Comparison of ENCODE assay signal across 8 cellular contexts in the genomic region with DNA sequence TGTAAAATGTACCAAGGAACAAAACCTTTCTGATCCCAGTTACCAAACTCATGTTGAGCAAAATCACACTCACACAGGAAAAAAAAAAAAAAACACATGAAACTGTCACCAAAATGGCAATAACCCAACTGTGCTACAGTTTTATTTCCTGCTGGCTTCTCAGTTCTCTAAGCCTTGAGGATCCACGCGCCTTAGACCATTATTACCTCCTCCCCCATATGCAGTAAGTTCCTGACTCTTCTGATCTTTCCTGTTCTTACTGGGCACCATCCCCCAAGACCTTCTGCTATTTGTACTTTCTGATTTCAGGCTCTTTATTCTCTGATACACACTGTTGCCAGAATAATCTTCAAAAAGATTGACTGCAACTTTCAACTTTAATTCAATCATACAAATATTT.
DNase-seq lines count a peak whose midpoint lies in the region; ATAC-seq and TF ChIP-seq lines count a peak whose summit lies in the region.

No MANE protein-coding gene starts in this region.

- no peaks in the 10 kb centered on the region; the same call in 1 of the 2 replicates for H3F3A ChIP-seq in OCI-LY1 (ENCODE audit: insufficient read depth, low read length)

- no peaks in the 10 kb centered on the region for H3K27me3 ChIP-seq in BLaER1 treated with 17β-estradiol and CSF1 and Interleukin-3, amounts not matched to agents 10 nM and 100 nM
- no peaks in the 10 kb centered on the region for H3K27me3 ChIP-seq in OCI-LY1 (ENCODE audit: insufficient read depth, low read length)
- H3K27me3 ChIP-seq in endodermal cell (ENCODE audit: control insufficient read depth, insufficient read depth, low read length, poor library complexity, severe bottlenecking) = no peaks in the 10 kb centered on the region

- no peak overlapping the region for H2AFZ ChIP-seq in OCI-LY1 (ENCODE audit: low read length)

- H3K36me3 ChIP-seq in BLaER1 treated with 17β-estradiol and CSF1 and Interleukin-3, amounts not matched to agents 10 nM and 100 nM = peaks cover 25 to 65% (median 44%) of the 10 kb centered on the region in 11 experiments
- H3K36me3 ChIP-seq in OCI-LY1 (ENCODE audit: insufficient read depth, low read length) (peaks cover 89% of the 10 kb centered on the region), endodermal cell (ENCODE audit: control insufficient read depth, insufficient read depth, low read length) (peaks cover 51% of the 10 kb centered on the region)

- no peak for TF ChIP-seq CTCF in OCI-LY1 (IDR thresholded peaks at IDR 0.05; ENCODE audit: low read length)
- TF ChIP-seq CTCF in endodermal cell (conservative IDR thresholded peaks at IDR 0.05) = no peak

- DNase-seq in endodermal cell = no peak
- no peak for DNase-seq in skeletal muscle cell (ENCODE audit: low read depth)
- no peak for DNase-seq in DMS114 treated with DMSO at 0.1 percent for 48 hours (lab: John Stamatoyannopoulos, UW; ENCODE audit: unreplicated experiment)
- DNase-seq in GM03348 (ENCODE audit: low spot score) = no peak

- peaks cover 0 to 17% (median 0%) of the 10 kb centered on the region in 11 experiments; a peak in 6 of 22 replicates for H3K9me3 ChIP-seq in BLaER1 treated with 17β-estradiol and CSF1 and Interleukin-3, amounts not matched to agents 10 nM and 100 nM (replicated peaks in 1 of 11)
- H3K9me3 ChIP-seq in OCI-LY1 (ENCODE audit: low read length) = no peaks in the 10 kb centered on the region
- H3K9me3 ChIP-seq in endodermal cell (ENCODE audit: control insufficient read depth, low read length) = no peaks in the 10 kb centered on the region

- WGBS in endodermal cell (ENCODE audit: insufficient coverage in 1 of 2, insufficient read length in 1 of 2), 2 experiments = 90 to 96% methylated on average over 2 of the region's 2 CpGs

- peaks cover 63 to 100% (median 79%) of the 10 kb centered on the region in 11 experiments for H4K20me1 ChIP-seq in BLaER1 treated with 17β-estradiol and CSF1 and Interleukin-3, amounts not matched to agents 10 nM and 100 nM
- H4K20me1 ChIP-seq in OCI-LY1 (ENCODE audit: insufficient read depth, low read length) = no peaks in the 10 kb centered on the region; the same call in 1 of the 2 replicates

- peak overlapping the region in 2 of 11 experiments; percentile 3 to 73; a peak in 1 of 22 replicates for H3K27ac ChIP-seq in BLaER1 treated with 17β-estradiol and CSF1 and Interleukin-3, amounts not matched to agents 10 nM and 100 nM
- peak overlapping the region; percentile 75 for H3K27ac ChIP-seq in OCI-LY1 (ENCODE audit: low read depth, low read length, poor library complexity, severe bottlenecking)
- peak overlapping the region; percentile 75 for H3K27ac ChIP-seq in endodermal cell (ENCODE audit: low read depth, low read length)

- ATAC-seq in GM21360 (IDR thresholded peaks at IDR 0.05; ENCODE audit: unreplicated experiment) (peak; percentile 54), GM19035 (IDR thresholded peaks at IDR 0.05; ENCODE audit: unreplicated experiment) (no peak)

- H3K27me3 Mint-ChIP-seq in endodermal cell (ENCODE audit: insufficient read depth) = no peaks in the 10 kb centered on the region

- no peaks in the 10 kb centered on the region for H3K9me3 Mint-ChIP-seq in endodermal cell

- H3K4me2 ChIP-seq in BLaER1 treated with 17β-estradiol and CSF1 and Interleukin-3, amounts not matched to agents 10 nM and 100 nM = peak overlapping the region; percentile 76 to 92 (median 85)
- H3K4me2 ChIP-seq in OCI-LY1 (ENCODE audit: low read length) = peak overlapping the region; percentile 2; the same call in 1 of the 2 replicates

- peaks cover 17% of the 10 kb centered on the region for H3K36me3 Mint-ChIP-seq in endodermal cell (ENCODE audit: low read depth)

- peak overlapping the region; percentile 25 for H3K27ac Mint-ChIP-seq in endodermal cell

- H3K4me3 Mint-ChIP-seq in endodermal cell = no peak overlapping the region

- peaks cover 30% of the 10 kb centered on the region for H3K4me1 Mint-ChIP-seq in endodermal cell

- no peak overlapping the region; a peak in 1 of 22 replicates for H3K9ac ChIP-seq in BLaER1 treated with 17β-estradiol and CSF1 and Interleukin-3, amounts not matched to agents 10 nM and 100 nM
- H3K9ac ChIP-seq in OCI-LY1 (ENCODE audit: low read length) = no peak overlapping the region
- H3K9ac ChIP-seq in endodermal cell (ENCODE audit: extremely low read depth, low read length, poor library complexity, severe bottlenecking) = no peak overlapping the region

- peaks cover 47 to 65% (median 61%) of the 10 kb centered on the region in 10 experiments for H3K4me1 ChIP-seq in BLaER1 treated with 17β-estradiol and CSF1 and Interleukin-3, amounts not matched to agents 10 nM and 100 nM
- H3K4me1 ChIP-seq in OCI-LY1 (ENCODE audit: insufficient read depth, low read length, severe bottlenecking) (peaks cover 56% of the 10 kb centered on the region), endodermal cell (ENCODE audit: control insufficient read depth, insufficient read depth, low read length) (peaks cover 11% of the 10 kb centered on the region)

- H3K9me2 ChIP-seq in OCI-LY1 (ENCODE audit: low read depth, low read length) = no peaks in the 10 kb centered on the region

- no peak overlapping the region for H3K4me3 ChIP-seq in BLaER1 treated with 17β-estradiol and CSF1 and Interleukin-3, amounts not matched to agents 10 nM and 100 nM
- H3K4me3 ChIP-seq in OCI-LY1 (ENCODE audit: low read depth, low read length, poor library complexity, severe bottlenecking) (no peak overlapping the region), endodermal cell (ENCODE audit: low read length) (no peak overlapping the region), skeletal muscle cell (ENCODE audit: low read depth, low read length) (peak overlapping the region; percentile 6)

- peaks cover 80% of the 10 kb centered on the region for H3K79me2 ChIP-seq in OCI-LY1 (ENCODE audit: insufficient read depth, low read length)
